In the genomic region with DNA sequence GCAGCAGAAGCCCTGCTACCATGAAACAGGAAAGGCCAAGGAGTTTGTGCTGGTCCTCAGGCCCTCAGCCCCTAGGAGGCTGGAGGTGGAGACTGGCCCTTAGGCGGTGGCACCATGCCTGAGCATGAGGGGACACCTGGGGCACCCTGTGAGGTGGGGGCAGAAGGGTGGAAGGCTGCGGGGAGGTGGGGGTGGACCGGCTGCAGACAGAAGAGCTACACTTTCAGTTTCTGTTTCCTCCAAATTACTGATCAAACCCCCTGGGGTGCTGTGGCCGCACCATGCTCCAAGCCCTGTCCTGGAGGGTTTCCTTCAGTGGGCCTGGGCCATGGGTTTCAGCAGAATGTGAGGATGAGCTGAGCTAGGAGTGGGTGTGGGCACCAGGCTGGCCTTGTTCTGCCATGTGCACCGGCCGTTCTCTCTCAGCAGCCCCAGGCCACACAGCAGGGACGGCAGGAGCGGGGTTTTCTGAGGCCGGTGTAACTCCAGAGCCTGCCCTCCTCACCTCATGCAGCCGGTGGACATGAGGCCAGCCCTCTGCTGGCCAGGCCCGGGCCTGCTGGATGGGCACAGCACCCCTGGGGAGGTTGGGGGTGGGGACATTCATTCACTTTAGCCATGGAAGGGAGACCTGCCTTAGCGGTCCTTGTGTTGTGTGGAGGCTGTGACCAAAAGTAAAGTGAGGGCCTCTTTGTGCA, we compare ENCODE assay signal across 13 cellular contexts. TPM values are rescaled to one million over a fixed set of nuclear protein-coding genes. Genes with fewer than 3 reads are reported as not detected.
DNase-seq lines count a peak whose midpoint lies in the region; ATAC-seq and TF ChIP-seq lines count a peak whose summit lies in the region.
"Had no signal": no experiment of that assay in that cellular context is flagged by ENCODE, and none has a peak within 500 bp of the region (broad histone marks: within the 10 kb centered on the region; RNA-seq: fewer than 3 reads in every experiment).

No MANE protein-coding gene starts in this region.

- peak overlapping the region; percentile 29; the same call in 1 of the 2 replicates for H3K4me3 ChIP-seq in BLaER1
- H3K4me3 ChIP-seq in IMR-90 (ENCODE audit: insufficient read depth, low read depth, low read length) = no peak overlapping the region
- H3K4me3 ChIP-seq: GM23338 had no signal

- no TSS peak for BruUV-seq in IMR-90 (replicated peaks; lab: Mats Ljungman, UMichigan)

- intact Hi-C loops in IMR-90 (cut with micrococcal nuclease) = no loop called here

- H3K23ac ChIP-seq in IMR-90 (ENCODE audit: low read depth, low read length) = no peak overlapping the region

- H2AK9ac ChIP-seq in IMR-90 (replicated peaks; ENCODE audit: low read depth, low read length, poor library complexity) = no peak overlapping the region

- no peak overlapping the region for H2BK15ac ChIP-seq in IMR-90 (ENCODE audit: low read depth, low read length)

- H3K27ac ChIP-seq in BLaER1 = peak overlapping the region; percentile 58
- no peak overlapping the region for H3K27ac ChIP-seq in IMR-90 (ENCODE audit: insufficient read depth, low read length)

- H4K8ac ChIP-seq in IMR-90 (ENCODE audit: low read depth in 2 of 2, low read length in 2 of 2) = no peak overlapping the region

- no peak overlapping the region for H3K27ac Mint-ChIP-seq in chondrocyte (ENCODE audit: unreplicated experiment)
- H3K27ac Mint-ChIP-seq: GM23338 had no signal

- H3K4me1 Mint-ChIP-seq in chondrocyte (ENCODE audit: low read depth) = peaks cover 5% of the 10 kb centered on the region

- no peak overlapping the region for H3K4ac ChIP-seq in IMR-90 (ENCODE audit: low read depth, low read length)

- no peak overlapping the region for H2BK20ac ChIP-seq in IMR-90 (ENCODE audit: low read depth, low read length)

- H3K14ac ChIP-seq in IMR-90 (replicated peaks; ENCODE audit: low read depth, low read length) = no peak overlapping the region

- no peaks in the 10 kb centered on the region for H3K9me3 Mint-ChIP-seq in chondrocyte (ENCODE audit: low read depth)
- H3K9me3 Mint-ChIP-seq: GM23338 had no signal

- H3K27me3 ChIP-seq in BLaER1 (no peaks in the 10 kb centered on the region), IMR-90 (ENCODE audit: control insufficient read depth, insufficient read depth, low read length) (no peaks in the 10 kb centered on the region; the same call in 1 of the 2 replicates)

- H3K9ac ChIP-seq in BLaER1 (peak overlapping the region; percentile 21; the same call in 1 of the 2 replicates), IMR-90 (ENCODE audit: low read depth, low read length) (no peak overlapping the region)

- no peak overlapping the region for H3K56ac ChIP-seq in IMR-90 (ENCODE audit: extremely low read depth, insufficient read depth, low read length)

- H3K4me1 ChIP-seq in BLaER1 = peaks cover 20% of the 10 kb centered on the region
- H3K4me1 ChIP-seq in IMR-90 (ENCODE audit: control insufficient read depth, insufficient read depth, low read length) = no peaks in the 10 kb centered on the region

- no peaks in the 10 kb centered on the region for H3K36me3 Mint-ChIP-seq in chondrocyte (ENCODE audit: low read depth)

- DNase-seq in IMR-90 (no peak), chondrocyte (ENCODE audit: low spot score) (no peak), NCI-H1436 treated with DMSO at 0.1 percent for 48 hours (lab: John Stamatoyannopoulos, UW) (no peak), Ammon's horn (ENCODE audit: low spot score) (no peak)
- DNase-seq in activated CD4-positive, CD25-positive, alpha-beta regulatory T cell (lab: John Stamatoyannopoulos, UW) = no peak
- no peak for DNase-seq in stimulated activated CD4-positive, alpha-beta T cell treated with anti-CD3 and anti-CD28 coated beads, Interleukin-15, amount 100 ng/mL, for 24 hours
- DNase-seq: activated effector memory CD4-positive, alpha-beta T cell treated with Interleukin-2 at 50 U/mL for 16 hours; GDM1; mesendoderm had no signal

- no peak for TF ChIP-seq RAD21 in IMR-90 (IDR thresholded peaks at IDR 0.05; ENCODE audit: low read length)

- no peaks in the 10 kb centered on the region for H3K9me1 ChIP-seq in IMR-90 (ENCODE audit: insufficient read depth, low read length)

- TF ChIP-seq CTCF in IMR-90 (conservative IDR thresholded peaks at IDR 0.05; ENCODE audit: low read depth, low read length) = 0 out of 2 replicates have a peak, but pooled peaks have one; percentile 16
- TF ChIP-seq CTCF in chondrocyte (IDR thresholded peaks at IDR 0.05) = peak; percentile 36

- CTCF ChIA-PET in IMR-90 (lab: Yijun Ruan, JAX) = no interaction called here

- H3K4me2 ChIP-seq in BLaER1 = peak overlapping the region; percentile 82
- H3K4me2 ChIP-seq in IMR-90 (ENCODE audit: low read depth, low read length) = no peak overlapping the region
- H3K4me2 ChIP-seq: GM23338 had no signal

- H3K18ac ChIP-seq in IMR-90 (ENCODE audit: low read depth, low read length) = no peak overlapping the region

- peaks cover 13% of the 10 kb centered on the region for H3K27me3 Mint-ChIP-seq in chondrocyte (ENCODE audit: low read depth)

- in situ Hi-C loops in IMR-90 (cut with MboI; ENCODE audit: low sequenced_read_pairs) = loop anchor here (25.0 kb wide), 1 partner anchor 181 kb away; no protein-coding TSS in a partner anchor

- POLR2A ChIA-PET in IMR-90 (lab: Charles Lee; ENCODE audit: unreplicated experiment) = no interaction called here

- H3K79me1 ChIP-seq in IMR-90 (ENCODE audit: low read depth in 1 of 2, low read length in 2 of 2) = no peaks in the 10 kb centered on the region

- H3K4me3 Mint-ChIP-seq in chondrocyte (ENCODE audit: unreplicated experiment) = no peak overlapping the region
- H3K4me3 Mint-ChIP-seq: GM23338 had no signal

- dilution Hi-C loops in IMR-90 (cut with HindIII; ENCODE audit: low sequenced_read_pairs, unreplicated experiment) = no loop called here

- 100% methylated on average over 1 of the region's 12 CpGs; no CpG with 5 or more reads in 1 of the 2 experiments for WGBS in IMR-90 (ENCODE audit: extremely low coverage in 2 of 2, insufficient read length in 1 of 2), 2 experiments

- ATAC-seq in GM18868 (IDR thresholded peaks at IDR 0.05; ENCODE audit: unreplicated experiment) (peak; percentile 24), IMR-90 (ENCODE audit: low read depth) (no peak)
- ATAC-seq: GM23338 had no signal

- no peak overlapping the region for H4K5ac ChIP-seq in IMR-90 (ENCODE audit: low read depth, low read length)

- no peak overlapping the region for H2BK120ac ChIP-seq in IMR-90 (ENCODE audit: low read depth, low read length)

- no peak overlapping the region for H2AK5ac ChIP-seq in IMR-90 (ENCODE audit: low read depth, low read length)

- H4K91ac ChIP-seq in IMR-90 (ENCODE audit: insufficient read depth, low read depth, low read length) = no peak overlapping the region

- H2AFZ ChIP-seq in IMR-90 (replicated peaks; ENCODE audit: low read length, poor library complexity) = peak overlapping the region; percentile 8
- H2AFZ ChIP-seq: GM23338 had no signal

- H4K20me1 ChIP-seq in BLaER1 = 0 out of 2 replicates have a peak, but pooled peaks cover under 1% of the 10 kb centered on the region
- H4K20me1 ChIP-seq in IMR-90 (ENCODE audit: insufficient read depth, low read length) = no peaks in the 10 kb centered on the region

- H3K36me3 ChIP-seq in BLaER1 (0 out of 2 replicates have a peak, but pooled peaks cover under 1% of the 10 kb centered on the region), IMR-90 (ENCODE audit: control insufficient read depth, insufficient read depth, low read length) (no peaks in the 10 kb centered on the region)

- TF ChIP-seq POLR2A in IMR-90 (IDR thresholded peaks at IDR 0.05; ENCODE audit: low read depth, low read length) = no peak

- no peak overlapping the region for H2BK5ac ChIP-seq in IMR-90 (ENCODE audit: low read depth, low read length, poor library complexity, severe bottlenecking)

- H3K9me3 ChIP-seq in BLaER1 = no peaks in the 10 kb centered on the region
- no peaks in the 10 kb centered on the region for H3K9me3 ChIP-seq in IMR-90 (ENCODE audit: control insufficient read depth, insufficient read depth, low read length)

TF ChIP-seq in IMR-90, 13 proteins besides CTCF, POLR2A, EP300 and RAD21 (continues in another document):
- TF ChIP-seq MXI1 (IDR thresholded peaks at IDR 0.05; ENCODE audit: borderline replicate concordance, low read depth, low read length) = no peak
- no peak for TF ChIP-seq MAZ (IDR thresholded peaks at IDR 0.05; ENCODE audit: borderline replicate concordance, low read depth, low read length)
- no peak for TF ChIP-seq ELK1 (IDR thresholded peaks at IDR 0.05; ENCODE audit: borderline replicate concordance, low read depth, low read length)
- no peak for TF ChIP-seq CHD1 (IDR thresholded peaks at IDR 0.05; ENCODE audit: low read depth, low read length)
- no peak for TF ChIP-seq BHLHE40 (IDR thresholded peaks at IDR 0.05; ENCODE audit: low read depth, low read length)
- TF ChIP-seq NFE2L2 (IDR thresholded peaks at IDR 0.05; ENCODE audit: low read depth, low read length) = no peak
- no peak for TF ChIP-seq CEBPB (IDR thresholded peaks at IDR 0.05; ENCODE audit: low read depth, low read length)
- TF ChIP-seq MAFK (IDR thresholded peaks at IDR 0.05; ENCODE audit: low read depth, low read length) = no peak

RNA-seq across cellular contexts. Expression of gene PLEKHB2, which starts 51.5 kb away (rescaled TPM):
- total RNA-seq in IMR-90 (2012; rRNA removed) = 82.1 and 118 TPM in 2 replicates
- 57.6 and 62.9 TPM in 2 replicates for polyA plus RNA-seq in IMR-90 (2012; rRNA removed)
- polyA plus RNA-seq in IMR-90 (2012; cell fraction: cytosol; rRNA removed) = 27.2 and 28.3 TPM in 2 replicates
- polyA plus RNA-seq in IMR-90 (2012; cell fraction: nucleus; rRNA removed; ENCODE audit: low replicate concordance) = 12.8 and 29.2 TPM in 2 replicates
- 44.5 to 60.6 TPM (median 57.7 TPM) in 3 replicates for total RNA-seq in chondrocyte

RNA-seq across cellular contexts. Expression of gene POTEE, which starts 52.7 kb away (rescaled TPM):
- not detected in 2 replicates for total RNA-seq in IMR-90 (2012; rRNA removed)
- polyA plus RNA-seq in IMR-90 (2012; rRNA removed) = 0.02 TPM in 1 of 2 replicates, not detected in the other
- not detected in 2 replicates for polyA plus RNA-seq in IMR-90 (2012; cell fraction: cytosol; rRNA removed)
- polyA plus RNA-seq in IMR-90 (2012; cell fraction: nucleus; rRNA removed; ENCODE audit: low replicate concordance) = not detected in 2 replicates
- total RNA-seq in chondrocyte = 0.15 to 1.2 TPM (median 0.92 TPM) in 3 replicates
- total RNA-seq: MCF 10A had no signal
